ENCODE assay signal across 31 cellular contexts in genomic region chr3:28399196-28399595, GRCh38.
"Had no signal": no experiment of that assay in that cellular context is flagged by ENCODE, and none has a peak within 500 bp of the region (broad histone marks: within the 10 kb centered on the region; RNA-seq: fewer than 3 reads in every experiment).

No MANE protein-coding gene starts in this region.

- H3K36me3 ChIP-seq: neural progenitor cell, ovary, right lobe of liver, sigmoid colon, spleen, suprapubic skin, transverse colon, upper lobe of right lung, uterus had no signal

- H3K9ac ChIP-seq: neural progenitor cell, parathyroid adenoma had no signal

- H3K4me1 Mint-ChIP-seq: natural killer cell; nephron; neural progenitor cell; stimulated activated memory B cell treated with anti-CD40 and anti-IgM and Interleukin-4, amounts not matched to agents 10 μg/mL and 1 μg/mL and 100 μg/mL, for 72 hours; stimulated activated naive CD8-positive, alpha-beta T cell treated with anti-CD3 and anti-CD28 coated beads, Interleukin-15, amount 100 ng/mL, for 72 hours had no signal

- H3K27me3 ChIP-seq: neural progenitor cell, ovary, right lobe of liver, sigmoid colon, spleen, suprapubic skin, testis, tibial artery, transverse colon, upper lobe of right lung, uterus had no signal

- H2AFZ ChIP-seq: neural progenitor cell, parathyroid adenoma had no signal

- H3K4me2 ChIP-seq: neural progenitor cell, smooth muscle cell had no signal

- DNase-seq: natural killer cell; occipital lobe; ovary; psoas muscle; right cardiac atrium; right lobe of liver; sigmoid colon; spleen; stimulated activated CD4-positive, alpha-beta T cell treated with anti-CD3 and anti-CD28 coated beads, Interleukin-12 subunit alpha, Interleukin-12 subunit beta, amount 100 ng/mL, for 4 hours; stimulated activated CD4-positive, alpha-beta T cell treated with anti-CD3 and anti-CD28 coated beads, Interleukin-1b, Interleukin-23, amount 100 ng/mL, for 48 hours; stimulated activated CD4-positive, alpha-beta T cell treated with anti-CD3 and anti-CD28 coated beads, Interleukin-4, amount 100 ng/mL, for 1 hour; stimulated activated CD4-positive, alpha-beta T cell treated with anti-CD3 and anti-CD28 coated beads, Interleukin-4, amount 100 ng/mL, for 4 hours; stimulated activated CD8-positive, alpha-beta memory T cell treated with anti-CD3 and anti-CD28 coated beads, Interleukin-4, amount 100 ng/mL, for 48 hours; stimulated activated naive CD4-positive, alpha-beta T cell; stimulated activated naive CD8-positive, alpha-beta T cell treated with anti-CD3 and anti-CD28 coated beads, Interleukin-15, amount 100 ng/mL, for 72 hours; stimulated activated naive CD8-positive, alpha-beta T cell treated with anti-CD3 and anti-CD28 coated beads, Interleukin-15, Interleukin-2, amounts not matched to agents 100 U/mL and 50 U/mL, for 24 hours; substantia nigra; testis; tibial artery; transverse colon; upper lobe of right lung; uterus had no signal

- H3K27ac ChIP-seq: neural progenitor cell, ovary, parathyroid adenoma, psoas muscle, right lobe of liver, sigmoid colon, skin epidermis, spleen, suprapubic skin, testis, tibial artery, transverse colon, upper lobe of right lung, uterus had no signal

- H3K27me3 Mint-ChIP-seq: progenitor cell of endocrine pancreas; stimulated activated memory B cell treated with anti-CD40 and anti-IgM and Interleukin-4, amounts not matched to agents 10 μg/mL and 1 μg/mL and 100 μg/mL, for 72 hours; stimulated activated naive CD8-positive, alpha-beta T cell treated with anti-CD3 and anti-CD28 coated beads, Interleukin-15, amount 100 ng/mL, for 72 hours; type B pancreatic cell had no signal

- H3K79me2 ChIP-seq: parathyroid adenoma had no signal

- H3K36me3 Mint-ChIP-seq: neural progenitor cell; stimulated activated memory B cell treated with anti-CD40 and anti-IgM and Interleukin-4, amounts not matched to agents 10 μg/mL and 1 μg/mL and 100 μg/mL, for 72 hours; type B pancreatic cell had no signal

- H3K4me1 ChIP-seq: neural progenitor cell, parathyroid adenoma, psoas muscle, right lobe of liver, sigmoid colon, spleen, suprapubic skin, testis, tibial artery, transverse colon, upper lobe of right lung, uterus had no signal

- H3K4me3 ChIP-seq: neural progenitor cell, ovary, psoas muscle, right lobe of liver, sigmoid colon, skin epidermis, smooth muscle cell, spleen, suprapubic skin, testis, tibial artery, transverse colon, upper lobe of right lung, uterus had no signal

- H3K9me3 ChIP-seq: ovary, testis had no signal

- H3K4me3 Mint-ChIP-seq: natural killer cell; nephron; neural progenitor cell; stimulated activated memory B cell treated with anti-CD40 and anti-IgM and Interleukin-4, amounts not matched to agents 10 μg/mL and 1 μg/mL and 100 μg/mL, for 72 hours; stimulated activated naive CD8-positive, alpha-beta T cell treated with anti-CD3 and anti-CD28 coated beads, Interleukin-15, amount 100 ng/mL, for 72 hours; type B pancreatic cell had no signal

- H3K27ac Mint-ChIP-seq: natural killer cell; nephron; neural progenitor cell; progenitor cell of endocrine pancreas; stimulated activated memory B cell treated with anti-CD40 and anti-IgM and Interleukin-4, amounts not matched to agents 10 μg/mL and 1 μg/mL and 100 μg/mL, for 72 hours; stimulated activated naive CD8-positive, alpha-beta T cell treated with anti-CD3 and anti-CD28 coated beads, Interleukin-15, amount 100 ng/mL, for 72 hours; type B pancreatic cell had no signal
